ENCODE assay signal across 5 cellular contexts in genomic region chr6:119842191-119842590, GRCh38.
"Had no signal": no experiment of that assay in that cellular context is flagged by ENCODE, and none has a peak within 500 bp of the region (broad histone marks: within the 10 kb centered on the region; RNA-seq: fewer than 3 reads in every experiment).

No MANE protein-coding gene starts in this region.

- H3K27ac Mint-ChIP-seq: GM23338, H9 had no signal

- H3K4me3 Mint-ChIP-seq: GM23338, H9 had no signal

- H3K4me1 Mint-ChIP-seq: GM23338, H9 had no signal

- H3K4me3 ChIP-seq: GM23338, K562 had no signal

- ATAC-seq: GM23338, K562 had no signal

- H3K9me3 Mint-ChIP-seq: GM23338, H9 had no signal

- DNase-seq: H9, HCEC 1CT, IMR-90 had no signal

- H3K4me2 ChIP-seq: GM23338 had no signal

- H2AFZ ChIP-seq: GM23338 had no signal
